ENCODE assay signal across 31 cellular contexts in genomic region chr7:119969763-119970162, GRCh38.
"Had no signal": no experiment of that assay in that cellular context is flagged by ENCODE, and none has a peak within 500 bp of the region (broad histone marks: within the 10 kb centered on the region; RNA-seq: fewer than 3 reads in every experiment).

No MANE protein-coding gene starts in this region.

- H3K27me3 ChIP-seq: neural progenitor cell, ovary, right lobe of liver, sigmoid colon, spleen, suprapubic skin, testis, tibial artery, transverse colon, upper lobe of right lung, uterus had no signal

- H3K27ac ChIP-seq: neural progenitor cell, ovary, parathyroid adenoma, psoas muscle, right lobe of liver, sigmoid colon, spleen, suprapubic skin, testis, tibial artery, transverse colon, upper lobe of right lung, uterus had no signal

- H3K27ac Mint-ChIP-seq: natural killer cell; nephron; neural progenitor cell; progenitor cell of endocrine pancreas; stimulated activated memory B cell treated with anti-CD40 and anti-IgM and Interleukin-4, amounts not matched to agents 10 μg/mL and 1 μg/mL and 100 μg/mL, for 72 hours; stimulated activated naive CD8-positive, alpha-beta T cell treated with anti-CD3 and anti-CD28 coated beads, Interleukin-15, amount 100 ng/mL, for 72 hours; type B pancreatic cell had no signal

- H3K9me3 ChIP-seq: ovary, psoas muscle, right lobe of liver, sigmoid colon, spleen, suprapubic skin, testis, tibial artery, transverse colon, upper lobe of right lung, uterus had no signal

- H3K9ac ChIP-seq: neural progenitor cell, parathyroid adenoma had no signal

- H3K4me1 Mint-ChIP-seq: natural killer cell; nephron; neural progenitor cell; stimulated activated memory B cell treated with anti-CD40 and anti-IgM and Interleukin-4, amounts not matched to agents 10 μg/mL and 1 μg/mL and 100 μg/mL, for 72 hours; stimulated activated naive CD8-positive, alpha-beta T cell treated with anti-CD3 and anti-CD28 coated beads, Interleukin-15, amount 100 ng/mL, for 72 hours had no signal

- H2AFZ ChIP-seq: neural progenitor cell, parathyroid adenoma had no signal

- H3K79me2 ChIP-seq: parathyroid adenoma had no signal

- H3K4me3 ChIP-seq: neural progenitor cell, ovary, psoas muscle, right lobe of liver, sigmoid colon, spleen, suprapubic skin, testis, tibial artery, transverse colon, upper lobe of right lung, uterus had no signal

- H3K4me2 ChIP-seq: neural progenitor cell had no signal

- H3K4me3 Mint-ChIP-seq: natural killer cell; nephron; neural progenitor cell; stimulated activated memory B cell treated with anti-CD40 and anti-IgM and Interleukin-4, amounts not matched to agents 10 μg/mL and 1 μg/mL and 100 μg/mL, for 72 hours; stimulated activated naive CD8-positive, alpha-beta T cell treated with anti-CD3 and anti-CD28 coated beads, Interleukin-15, amount 100 ng/mL, for 72 hours; type B pancreatic cell had no signal

- H3K36me3 ChIP-seq: neural progenitor cell, ovary, right lobe of liver, sigmoid colon, spleen, suprapubic skin, tibial artery, transverse colon, upper lobe of right lung, uterus had no signal

- H3K4me1 ChIP-seq: parathyroid adenoma, psoas muscle, right lobe of liver, sigmoid colon, spleen, suprapubic skin, testis, tibial artery, transverse colon, upper lobe of right lung, uterus had no signal

- H3K9me3 Mint-ChIP-seq: nephron; neural progenitor cell; stimulated activated memory B cell treated with anti-CD40 and anti-IgM and Interleukin-4, amounts not matched to agents 10 μg/mL and 1 μg/mL and 100 μg/mL, for 72 hours; stimulated activated naive CD8-positive, alpha-beta T cell treated with anti-CD3 and anti-CD28 coated beads, Interleukin-15, amount 100 ng/mL, for 72 hours; type B pancreatic cell had no signal

- DNase-seq: natural killer cell; occipital lobe; ovary; posterior cingulate gyrus; psoas muscle; right cardiac atrium; right lobe of liver; sigmoid colon; small intestine; spleen; stimulated activated CD4-positive, alpha-beta T cell treated with anti-CD3 and anti-CD28 coated beads, Interleukin-12 subunit alpha, Interleukin-12 subunit beta, amount 100 ng/mL, for 4 hours; stimulated activated CD4-positive, alpha-beta T cell treated with anti-CD3 and anti-CD28 coated beads, Interleukin-1b, Interleukin-23, amount 100 ng/mL, for 48 hours; stimulated activated CD4-positive, alpha-beta T cell treated with anti-CD3 and anti-CD28 coated beads, Interleukin-4, amount 100 ng/mL, for 1 hour; stimulated activated CD4-positive, alpha-beta T cell treated with anti-CD3 and anti-CD28 coated beads, Interleukin-4, amount 100 ng/mL, for 4 hours; stimulated activated CD8-positive, alpha-beta memory T cell treated with anti-CD3 and anti-CD28 coated beads, Interleukin-4, amount 100 ng/mL, for 48 hours; stimulated activated naive CD4-positive, alpha-beta T cell; stimulated activated naive CD8-positive, alpha-beta T cell treated with anti-CD3 and anti-CD28 coated beads, Interleukin-15, amount 100 ng/mL, for 72 hours; stimulated activated naive CD8-positive, alpha-beta T cell treated with anti-CD3 and anti-CD28 coated beads, Interleukin-15, Interleukin-2, amounts not matched to agents 100 U/mL and 50 U/mL, for 24 hours; substantia nigra; testis; tibial artery; transverse colon; upper lobe of right lung; uterus had no signal

- H3K36me3 Mint-ChIP-seq: natural killer cell; neural progenitor cell; stimulated activated memory B cell treated with anti-CD40 and anti-IgM and Interleukin-4, amounts not matched to agents 10 μg/mL and 1 μg/mL and 100 μg/mL, for 72 hours; type B pancreatic cell had no signal

- H3K27me3 Mint-ChIP-seq: progenitor cell of endocrine pancreas; stimulated activated memory B cell treated with anti-CD40 and anti-IgM and Interleukin-4, amounts not matched to agents 10 μg/mL and 1 μg/mL and 100 μg/mL, for 72 hours; stimulated activated naive CD8-positive, alpha-beta T cell treated with anti-CD3 and anti-CD28 coated beads, Interleukin-15, amount 100 ng/mL, for 72 hours; type B pancreatic cell had no signal

- ATAC-seq: natural killer cell; psoas muscle; right cardiac atrium; right lobe of liver; stimulated activated memory B cell treated with anti-CD40 and anti-IgM and Interleukin-4, amounts not matched to agents 10 μg/mL and 1 μg/mL and 100 μg/mL, for 72 hours; stimulated activated naive CD8-positive, alpha-beta T cell treated with anti-CD3 and anti-CD28 coated beads, Interleukin-15, amount 100 ng/mL, for 72 hours; stimulated activated naive CD8-positive, alpha-beta T cell treated with anti-CD3 and anti-CD28 coated beads, Interleukin-15, Interleukin-2, amounts not matched to agents 100 U/mL and 50 U/mL, for 24 hours; upper lobe of right lung had no signal
